12 cellular contexts compared by ENCODE assay signal in the genomic region with DNA sequence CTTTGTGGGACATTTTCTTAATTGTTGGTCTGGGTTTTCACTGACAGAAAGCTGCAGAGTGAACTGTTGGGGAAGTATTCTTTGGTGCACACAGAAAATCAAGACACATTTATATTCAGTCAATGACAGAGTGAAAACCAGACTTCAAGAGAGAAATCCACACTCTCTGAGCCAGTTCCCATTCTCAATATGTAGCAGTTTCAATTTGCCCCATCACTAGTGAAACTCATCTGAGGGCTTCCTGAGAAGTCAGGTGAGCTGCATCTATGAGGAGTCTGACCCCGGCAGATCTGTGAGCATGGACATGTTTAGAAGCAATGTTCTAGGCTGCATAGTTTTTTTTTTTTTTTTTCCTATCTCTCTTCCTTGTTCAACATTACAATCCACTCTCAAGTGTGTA.
DNase-seq lines count a peak whose midpoint lies in the region; ATAC-seq lines count a peak whose summit lies in the region.
"Had no signal": no experiment of that assay in that cellular context is flagged by ENCODE, and none has a peak within 500 bp of the region (broad histone marks: within the 10 kb centered on the region; RNA-seq: fewer than 3 reads in every experiment).

No MANE protein-coding gene starts in this region.

- POLR2A ChIA-PET in activated CD8-positive, alpha-beta T cell treated with anti-CD3 and anti-CD28 coated beads, Interleukin-2, amount 10 ng/mL, durations not matched to agents 7 days and 5 days (lab: Charles Lee): no interaction called here

- ATAC-seq in GM21360 (IDR thresholded peaks at IDR 0.05; ENCODE audit: unreplicated experiment): peak; percentile 98
- ATAC-seq in HG03045 (IDR thresholded peaks at IDR 0.05; ENCODE audit: unreplicated experiment): peak; percentile 78
- no peak for ATAC-seq in activated CD8-positive, alpha-beta T cell treated with anti-CD3 and anti-CD28 coated beads, Interleukin-2, amount 10 ng/mL, durations not matched to agents 7 days and 5 days
- ATAC-seq: A549 had no signal

- H3K9me3 Mint-ChIP-seq in activated CD8-positive, alpha-beta T cell treated with anti-CD3 and anti-CD28 coated beads, Interleukin-2, amount 10 ng/mL, durations not matched to agents 7 days and 5 days (ENCODE audit: insufficient read depth): peaks cover 5% of the 10 kb centered on the region
- H3K9me3 Mint-ChIP-seq: IgD-negative memory B cell had no signal

- H3K4me1 Mint-ChIP-seq in activated CD8-positive, alpha-beta T cell treated with anti-CD3 and anti-CD28 coated beads, Interleukin-2, amount 10 ng/mL, durations not matched to agents 7 days and 5 days (ENCODE audit: low read depth): peaks cover 64% of the 10 kb centered on the region

- H3K36me3 Mint-ChIP-seq in activated CD8-positive, alpha-beta T cell treated with anti-CD3 and anti-CD28 coated beads, Interleukin-2, amount 10 ng/mL, durations not matched to agents 7 days and 5 days (ENCODE audit: low read depth): peaks cover 30% of the 10 kb centered on the region

- DNase-seq in activated CD4-positive, alpha-beta T cell treated with anti-CD3 and anti-CD28 coated beads for 48 hours: peak; percentile 44
- DNase-seq in activated CD4-positive, alpha-beta T cell treated with anti-CD3 and anti-CD28 coated beads, Interleukin-2, amount 50 U/mL, for 48 hours: no peak
- no peak for DNase-seq in activated CD8-positive, alpha-beta T cell treated with anti-CD3 and anti-CD28 coated beads, Interleukin-2, amount 10 ng/mL, durations not matched to agents 7 days and 5 days
- DNase-seq in stimulated activated naive CD4-positive, alpha-beta T cell (lab: John Stamatoyannopoulos, UW): no peak
- DNase-seq in activated CD8-positive, alpha-beta memory T cell treated with anti-CD3 and anti-CD28 coated beads for 24 hours: no peak
- DNase-seq in kidney tubule cell (ENCODE audit: low spot score): no peak
- DNase-seq: NCI-H446 treated with DMSO at 0.1 percent for 48 hours, upper lobe of left lung had no signal

- H3K27me3 Mint-ChIP-seq in activated CD8-positive, alpha-beta T cell treated with anti-CD3 and anti-CD28 coated beads, Interleukin-2, amount 10 ng/mL, durations not matched to agents 7 days and 5 days (ENCODE audit: low read depth): no peaks in the 10 kb centered on the region
- H3K27me3 Mint-ChIP-seq: IgD-negative memory B cell had no signal

- no peak overlapping the region for H3K4me3 Mint-ChIP-seq in activated CD8-positive, alpha-beta T cell treated with anti-CD3 and anti-CD28 coated beads, Interleukin-2, amount 10 ng/mL, durations not matched to agents 7 days and 5 days

- peak overlapping the region; percentile 1 for H3K27ac Mint-ChIP-seq in activated CD8-positive, alpha-beta T cell treated with anti-CD3 and anti-CD28 coated beads, Interleukin-2, amount 10 ng/mL, durations not matched to agents 7 days and 5 days
- H3K27ac Mint-ChIP-seq: IgD-negative memory B cell had no signal

- CTCF ChIA-PET in activated CD8-positive, alpha-beta T cell treated with anti-CD3 and anti-CD28 coated beads, Interleukin-2, amount 10 ng/mL, durations not matched to agents 7 days and 5 days (lab: Charles Lee): no interaction called here
